Comparison of ENCODE assay signal across 8 cellular contexts in the genomic region with DNA sequence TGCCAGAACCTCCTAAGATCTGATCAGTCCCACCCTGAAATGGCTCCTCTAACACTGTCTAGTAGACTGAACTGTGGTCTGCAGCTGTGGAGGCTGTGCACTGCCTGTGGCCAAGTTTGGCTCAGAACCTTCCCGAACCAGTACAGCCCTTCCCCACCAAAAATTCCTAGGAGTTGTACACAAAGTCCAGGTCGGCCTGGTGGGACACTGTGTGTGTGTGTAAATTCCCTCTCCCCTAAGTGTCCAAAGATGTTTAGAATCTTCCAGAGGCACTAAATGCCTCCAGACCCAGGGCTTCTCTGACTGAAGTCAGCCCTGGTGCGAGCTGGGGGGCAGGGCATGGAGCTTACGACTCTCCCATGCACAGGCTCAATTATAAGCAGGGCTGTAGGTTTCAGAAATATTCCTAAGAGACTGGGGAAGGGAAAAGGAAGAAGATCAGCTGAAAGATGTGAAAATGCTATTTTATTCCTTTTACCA.
DNase-seq lines count a peak whose midpoint lies in the region; TF ChIP-seq lines count a peak whose summit lies in the region.

No MANE protein-coding gene starts in this region.

- H3K36me3 ChIP-seq in CD4-positive, alpha-beta memory T cell (ENCODE audit: insufficient read depth, low read length) = no peaks in the 10 kb centered on the region
- H3K36me3 ChIP-seq in OCI-LY7 (ENCODE audit: insufficient read depth, low read length) = peaks cover 16% of the 10 kb centered on the region

- H3K9me3 Mint-ChIP-seq in CD4-positive, alpha-beta memory T cell = peaks cover 2 to 10% (median 4%) of the 10 kb centered on the region in 8 donors
- peaks cover 37% of the 10 kb centered on the region for H3K9me3 Mint-ChIP-seq in progenitor cell of endocrine pancreas (ENCODE audit: low read depth)

- H3K27me3 Mint-ChIP-seq in CD4-positive, alpha-beta memory T cell = no peaks in the 10 kb centered on the region
- H3K27me3 Mint-ChIP-seq in progenitor cell of endocrine pancreas = no peaks in the 10 kb centered on the region

- peak overlapping the region in 1 of 2 donors; percentile 1 for H3K4me3 ChIP-seq in CD4-positive, alpha-beta memory T cell (ENCODE audit: low read length in 2 of 2)
- peak overlapping the region; percentile 56 for H3K4me3 ChIP-seq in OCI-LY7 (ENCODE audit: low read depth, low read length, poor library complexity, severe bottlenecking)

- H3K4me2 ChIP-seq in OCI-LY7 (ENCODE audit: low read length) = peak overlapping the region; percentile 71

- intact Hi-C loops in CD4-positive, alpha-beta memory T cell (cut with micrococcal nuclease) = loop anchor here (5.0 kb wide), 1 partner anchor 514 kb away; a partner anchor contains a TSS
- intact Hi-C loops in OCI-LY7 (cut with micrococcal nuclease; ENCODE audit: unreplicated experiment) = loop anchor here (5.0 to 10.0 kb wide), 2 partner anchors 59 to 516 kb away; a partner anchor contains a TSS

- peaks cover 35 to 57% (median 42%) of the 10 kb centered on the region in 4 donors for H3K4me1 Mint-ChIP-seq in CD4-positive, alpha-beta memory T cell
- H3K4me1 Mint-ChIP-seq in progenitor cell of endocrine pancreas (ENCODE audit: low read depth) = peaks cover 36% of the 10 kb centered on the region

- DNase-seq in CD4-positive, alpha-beta memory T cell = no peak
- DNase-seq in OCI-LY7 (ENCODE audit: low spot score) (no peak), epithelial cell of prostate (ENCODE audit: low read depth, low spot score) (no peak), progenitor cell of endocrine pancreas (ENCODE audit: low spot score, unreplicated experiment) (no peak), mucosa of gallbladder (ENCODE audit: low spot score) (no peak), dermis blood vessel endothelial cell (no peak), HUDEP-2 (lab: John Stamatoyannopoulos, UW; ENCODE audit: unreplicated experiment in 76 of 76) (no peak), A172 (ENCODE audit: low spot score) (no peak)

- no peaks in the 10 kb centered on the region for H3K9me2 ChIP-seq in OCI-LY7 (ENCODE audit: insufficient read depth, low read length)

- H3K4me3 Mint-ChIP-seq in CD4-positive, alpha-beta memory T cell = peak overlapping the region in 6 of 8 donors; percentile 17 to 91 (median 84)
- no peak overlapping the region for H3K4me3 Mint-ChIP-seq in progenitor cell of endocrine pancreas (ENCODE audit: low read depth)

- POLR2A ChIA-PET in CD4-positive, alpha-beta memory T cell (lab: Charles Lee; ENCODE audit: partially characterized antibody) = interaction anchor here (0.6 to 3.5 kb wide), 28 partner anchors 18 to 679 kb away, joined by 3 to 108 read pairs (median 5); partner anchors contain the start of gene ATF7IP
- POLR2A ChIA-PET in OCI-LY7 (lab: Charles Lee) = interaction anchor here (0.6 to 4.2 kb wide), 9 partner anchors 9 to 155 kb away, joined by 4 to 69 read pairs (median 9); partner anchors contain the start of gene ATF7IP

- H3K27ac Mint-ChIP-seq in CD4-positive, alpha-beta memory T cell = peak overlapping the region; percentile 83 to 99 (median 98)
- H3K27ac Mint-ChIP-seq in progenitor cell of endocrine pancreas = peak overlapping the region; percentile 97

- H3K27ac ChIP-seq in CD4-positive, alpha-beta memory T cell (ENCODE audit: low read depth, low read length) = no peak overlapping the region
- H3K27ac ChIP-seq in OCI-LY7 (ENCODE audit: low read depth, low read length, poor library complexity, severe bottlenecking) (peak overlapping the region; percentile 98), epithelial cell of prostate (peak overlapping the region; percentile 93)

- H3K4me1 ChIP-seq in CD4-positive, alpha-beta memory T cell (ENCODE audit: insufficient read depth, low read length) = peaks cover 44% of the 10 kb centered on the region
- H3K4me1 ChIP-seq in OCI-LY7 (ENCODE audit: insufficient read depth, low read length, poor library complexity, severe bottlenecking) = peaks cover 70% of the 10 kb centered on the region

- no peaks in the 10 kb centered on the region for H3K27me3 ChIP-seq in CD4-positive, alpha-beta memory T cell (ENCODE audit: insufficient read depth, low read length)

- no peaks in the 10 kb centered on the region for H3K9me3 ChIP-seq in CD4-positive, alpha-beta memory T cell (ENCODE audit: control insufficient read depth in 1 of 2, low read length in 2 of 2)
- H3K9me3 ChIP-seq in OCI-LY7 (ENCODE audit: low read length) = peaks cover 31% of the 10 kb centered on the region

- no TSS peak for BruUV-seq in OCI-LY7 (replicated peaks; lab: Mats Ljungman, UMichigan)

- no peaks in the 10 kb centered on the region for H4K20me1 ChIP-seq in OCI-LY7 (ENCODE audit: insufficient read depth, low read length)

- TF ChIP-seq CTCF in OCI-LY7 (conservative IDR thresholded peaks at IDR 0.05; ENCODE audit: low read length) (no peak), progenitor cell of endocrine pancreas (IDR thresholded peaks at IDR 0.05; ENCODE audit: unreplicated experiment) (no peak)

- peaks cover 0 to 6% of the 10 kb centered on the region in 2 donors for H3K36me3 Mint-ChIP-seq in CD4-positive, alpha-beta memory T cell
- peaks cover 21% of the 10 kb centered on the region for H3K36me3 Mint-ChIP-seq in progenitor cell of endocrine pancreas (ENCODE audit: insufficient read depth)

- H3K79me2 ChIP-seq in OCI-LY7 (ENCODE audit: insufficient read depth, low read depth, low read length) = no peaks in the 10 kb centered on the region

- peak overlapping the region; percentile 82 for H2AFZ ChIP-seq in OCI-LY7 (ENCODE audit: low read length)

- CTCF ChIA-PET in CD4-positive, alpha-beta memory T cell (lab: Charles Lee; ENCODE audit: partially characterized antibody) = interaction anchor here (0.7 to 2.8 kb wide), 13 partner anchors 15 to 196 kb away, joined by 3 to 35 read pairs (median 4); partner anchors contain the start of gene ATF7IP
- CTCF ChIA-PET in OCI-LY7 (lab: Charles Lee; ENCODE audit: unreplicated experiment) = interaction anchor here (1.7 kb wide), 1 partner anchor 136 kb away, joined by 4 read pairs; no protein-coding TSS in a partner anchor
